In the genomic region with DNA sequence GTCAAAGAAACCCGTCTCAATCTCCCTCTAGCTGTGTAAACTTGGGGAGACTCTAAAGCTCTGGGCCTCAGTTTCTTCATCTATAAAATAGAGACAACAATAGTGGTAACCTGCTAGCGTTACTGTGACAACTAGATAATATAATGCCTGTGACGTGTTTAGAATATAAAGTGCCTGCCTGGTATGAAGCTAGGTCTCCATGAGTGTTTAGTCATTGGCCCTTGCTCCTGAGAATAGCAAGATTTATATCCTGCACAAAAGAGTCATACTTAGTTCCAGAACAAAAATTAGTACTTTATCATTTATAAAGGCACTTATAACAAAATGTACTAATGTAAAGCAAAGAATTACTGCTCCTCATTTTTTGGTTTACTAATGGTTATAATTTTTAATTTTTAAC, we compare ENCODE assay signal across 2 cellular contexts.
TF ChIP-seq lines count a peak whose summit lies in the region.

No MANE protein-coding gene starts in this region.

TF ChIP-seq in liver, 16 proteins besides CTCF, POLR2A, EP300 and RAD21:
- TF ChIP-seq YY1 (IDR thresholded peaks at IDR 0.05) (no peak), FOXA1 (IDR thresholded peaks at IDR 0.05) (no peak), RXRA (IDR thresholded peaks at IDR 0.05) (no peak), HNF4G (IDR thresholded peaks at IDR 0.05) (no peak), EGR1 (IDR thresholded peaks at IDR 0.05; ENCODE audit: low read depth in 2 of 2) (no peak), TAF1 (conservative IDR thresholded peaks at IDR 0.05) (no peak), NR2F2 (IDR thresholded peaks at IDR 0.05) (no peak), SP1 (IDR thresholded peaks at IDR 0.05) (no peak)
- TF ChIP-seq, protein P1, sequence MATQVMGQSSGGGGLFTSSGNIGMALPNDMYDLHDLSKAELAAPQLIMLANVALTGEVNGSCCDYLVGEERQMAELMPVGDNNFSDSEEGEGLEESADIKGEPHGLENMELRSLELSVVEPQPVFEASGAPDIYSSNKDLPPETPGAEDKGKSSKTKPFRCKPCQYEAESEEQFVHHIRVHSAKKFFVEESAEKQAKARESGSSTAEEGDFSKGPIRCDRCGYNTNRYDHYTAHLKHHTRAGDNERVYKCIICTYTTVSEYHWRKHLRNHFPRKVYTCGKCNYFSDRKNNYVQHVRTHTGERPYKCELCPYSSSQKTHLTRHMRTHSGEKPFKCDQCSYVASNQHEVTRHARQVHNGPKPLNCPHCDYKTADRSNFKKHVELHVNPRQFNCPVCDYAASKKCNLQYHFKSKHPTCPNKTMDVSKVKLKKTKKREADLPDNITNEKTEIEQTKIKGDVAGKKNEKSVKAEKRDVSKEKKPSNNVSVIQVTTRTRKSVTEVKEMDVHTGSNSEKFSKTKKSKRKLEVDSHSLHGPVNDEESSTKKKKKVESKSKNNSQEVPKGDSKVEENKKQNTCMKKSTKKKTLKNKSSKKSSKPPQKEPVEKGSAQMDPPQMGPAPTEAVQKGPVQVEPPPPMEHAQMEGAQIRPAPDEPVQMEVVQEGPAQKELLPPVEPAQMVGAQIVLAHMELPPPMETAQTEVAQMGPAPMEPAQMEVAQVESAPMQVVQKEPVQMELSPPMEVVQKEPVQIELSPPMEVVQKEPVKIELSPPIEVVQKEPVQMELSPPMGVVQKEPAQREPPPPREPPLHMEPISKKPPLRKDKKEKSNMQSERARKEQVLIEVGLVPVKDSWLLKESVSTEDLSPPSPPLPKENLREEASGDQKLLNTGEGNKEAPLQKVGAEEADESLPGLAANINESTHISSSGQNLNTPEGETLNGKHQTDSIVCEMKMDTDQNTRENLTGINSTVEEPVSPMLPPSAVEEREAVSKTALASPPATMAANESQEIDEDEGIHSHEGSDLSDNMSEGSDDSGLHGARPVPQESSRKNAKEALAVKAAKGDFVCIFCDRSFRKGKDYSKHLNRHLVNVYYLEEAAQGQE (IDR thresholded peaks at IDR 0.05), result no peak
TF ChIP-seq in liver: peak in this region for 0.

TF ChIP-seq in HepG2, 621 proteins besides CTCF, POLR2A, EP300 and RAD21:
- TF ChIP-seq GLI4 (CRISPR knock-in tag; IDR thresholded peaks at IDR 0.05; ENCODE audit: borderline replicate concordance) (no peak), SPEN (CRISPR knock-in tag; IDR thresholded peaks at IDR 0.05; ENCODE audit: low read depth) (no peak), ZNF501 (CRISPR knock-in tag; IDR thresholded peaks at IDR 0.05) (no peak), TMF1 (CRISPR knock-in tag; IDR thresholded peaks at IDR 0.05; ENCODE audit: low read depth) (no peak), CC2D1A (CRISPR knock-in tag; IDR thresholded peaks at IDR 0.05) (no peak), ZNF724P (CRISPR knock-in tag; IDR thresholded peaks at IDR 0.05; ENCODE audit: borderline replicate concordance) (no peak)
- TF ChIP-seq, protein P2, sequence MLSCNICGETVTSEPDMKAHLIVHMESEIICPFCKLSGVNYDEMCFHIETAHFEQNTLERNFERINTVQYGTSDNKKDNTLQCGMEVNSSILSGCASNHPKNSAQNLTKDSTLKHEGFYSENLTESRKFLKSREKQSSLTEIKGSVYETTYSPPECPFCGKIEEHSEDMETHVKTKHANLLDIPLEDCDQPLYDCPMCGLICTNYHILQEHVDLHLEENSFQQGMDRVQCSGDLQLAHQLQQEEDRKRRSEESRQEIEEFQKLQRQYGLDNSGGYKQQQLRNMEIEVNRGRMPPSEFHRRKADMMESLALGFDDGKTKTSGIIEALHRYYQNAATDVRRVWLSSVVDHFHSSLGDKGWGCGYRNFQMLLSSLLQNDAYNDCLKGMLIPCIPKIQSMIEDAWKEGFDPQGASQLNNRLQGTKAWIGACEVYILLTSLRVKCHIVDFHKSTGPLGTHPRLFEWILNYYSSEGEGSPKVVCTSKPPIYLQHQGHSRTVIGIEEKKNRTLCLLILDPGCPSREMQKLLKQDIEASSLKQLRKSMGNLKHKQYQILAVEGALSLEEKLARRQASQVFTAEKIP (CRISPR knock-in tag; IDR thresholded peaks at IDR 0.05; ENCODE audit: borderline replicate concordance), result no peak
TF ChIP-seq in HepG2: peak in this region for 0.
